1 cellular context compared by ENCODE assay signal in the genomic region with DNA sequence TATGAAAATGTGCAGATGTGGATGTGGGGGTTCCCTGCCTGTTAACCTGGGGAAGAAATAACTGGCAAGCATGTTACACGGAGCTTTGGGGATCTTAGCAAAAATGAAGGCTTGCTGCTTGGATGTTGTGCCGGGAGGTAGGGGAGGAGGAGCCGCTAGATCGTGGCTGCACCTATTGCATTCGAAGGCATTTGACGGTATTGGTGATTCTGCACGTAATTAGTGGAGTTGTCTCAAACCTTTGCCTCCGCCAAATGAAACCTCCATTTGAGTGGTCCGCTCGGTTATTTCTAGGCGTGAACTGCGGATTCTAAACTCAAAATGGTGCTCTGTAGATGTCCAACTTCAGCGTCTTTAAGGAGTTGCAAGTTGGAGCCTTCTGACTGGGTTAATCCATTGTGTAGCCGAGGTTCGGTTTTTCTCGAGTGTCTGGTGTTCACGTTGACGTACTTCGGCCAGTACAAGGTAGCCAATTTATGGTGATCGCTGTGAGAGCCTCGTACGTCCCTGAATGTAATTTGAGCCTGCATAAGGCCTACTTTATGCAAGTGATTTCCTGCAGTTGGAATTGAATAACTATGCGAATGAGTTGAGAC.
TF ChIP-seq lines count a peak whose summit lies in the region.

No MANE protein-coding gene starts in this region.

TF ChIP-seq in HEK293, 187 proteins besides CTCF, POLR2A, EP300 and RAD21 (continued from another document):
- no peak for TF ChIP-seq ZNF76 (tag by site-specific recombination; IDR thresholded peaks at IDR 0.05; ENCODE audit: borderline replicate concordance, low read depth)
- no peak for TF ChIP-seq SCRT2 (tag by site-specific recombination; IDR thresholded peaks at IDR 0.05)
- TF ChIP-seq ZNF768 (tag by site-specific recombination; IDR thresholded peaks at IDR 0.05), result no peak
- TF ChIP-seq, protein P1, sequence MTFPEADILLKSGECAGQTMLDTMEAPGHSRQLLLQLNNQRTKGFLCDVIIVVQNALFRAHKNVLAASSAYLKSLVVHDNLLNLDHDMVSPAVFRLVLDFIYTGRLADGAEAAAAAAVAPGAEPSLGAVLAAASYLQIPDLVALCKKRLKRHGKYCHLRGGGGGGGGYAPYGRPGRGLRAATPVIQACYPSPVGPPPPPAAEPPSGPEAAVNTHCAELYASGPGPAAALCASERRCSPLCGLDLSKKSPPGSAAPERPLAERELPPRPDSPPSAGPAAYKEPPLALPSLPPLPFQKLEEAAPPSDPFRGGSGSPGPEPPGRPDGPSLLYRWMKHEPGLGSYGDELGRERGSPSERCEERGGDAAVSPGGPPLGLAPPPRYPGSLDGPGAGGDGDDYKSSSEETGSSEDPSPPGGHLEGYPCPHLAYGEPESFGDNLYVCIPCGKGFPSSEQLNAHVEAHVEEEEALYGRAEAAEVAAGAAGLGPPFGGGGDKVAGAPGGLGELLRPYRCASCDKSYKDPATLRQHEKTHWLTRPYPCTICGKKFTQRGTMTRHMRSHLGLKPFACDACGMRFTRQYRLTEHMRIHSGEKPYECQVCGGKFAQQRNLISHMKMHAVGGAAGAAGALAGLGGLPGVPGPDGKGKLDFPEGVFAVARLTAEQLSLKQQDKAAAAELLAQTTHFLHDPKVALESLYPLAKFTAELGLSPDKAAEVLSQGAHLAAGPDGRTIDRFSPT (tag by site-specific recombination; IDR thresholded peaks at IDR 0.05), result no peak
- peak; percentile 38; the same call in 1 of the 2 replicates for TF ChIP-seq KLF8 (tag by site-specific recombination; IDR thresholded peaks at IDR 0.05)
- peak; percentile 92 for TF ChIP-seq ZBTB17 (tag by site-specific recombination; IDR thresholded peaks at IDR 0.05)
- no peak for TF ChIP-seq BCL11B (tag by site-specific recombination; IDR thresholded peaks at IDR 0.05; ENCODE audit: low read depth)
- no peak for TF ChIP-seq SETDB1 (IDR thresholded peaks at IDR 0.05; ENCODE audit: insufficient read length, low read length)
- no peak for TF ChIP-seq ZNF121 (tag by site-specific recombination; IDR thresholded peaks at IDR 0.05)
- no peak for TF ChIP-seq ZNF701 (tag by site-specific recombination; IDR thresholded peaks at IDR 0.05)
- TF ChIP-seq ZSCAN23 (tag by site-specific recombination; IDR thresholded peaks at IDR 0.05), result no peak
- TF ChIP-seq, protein P2, sequence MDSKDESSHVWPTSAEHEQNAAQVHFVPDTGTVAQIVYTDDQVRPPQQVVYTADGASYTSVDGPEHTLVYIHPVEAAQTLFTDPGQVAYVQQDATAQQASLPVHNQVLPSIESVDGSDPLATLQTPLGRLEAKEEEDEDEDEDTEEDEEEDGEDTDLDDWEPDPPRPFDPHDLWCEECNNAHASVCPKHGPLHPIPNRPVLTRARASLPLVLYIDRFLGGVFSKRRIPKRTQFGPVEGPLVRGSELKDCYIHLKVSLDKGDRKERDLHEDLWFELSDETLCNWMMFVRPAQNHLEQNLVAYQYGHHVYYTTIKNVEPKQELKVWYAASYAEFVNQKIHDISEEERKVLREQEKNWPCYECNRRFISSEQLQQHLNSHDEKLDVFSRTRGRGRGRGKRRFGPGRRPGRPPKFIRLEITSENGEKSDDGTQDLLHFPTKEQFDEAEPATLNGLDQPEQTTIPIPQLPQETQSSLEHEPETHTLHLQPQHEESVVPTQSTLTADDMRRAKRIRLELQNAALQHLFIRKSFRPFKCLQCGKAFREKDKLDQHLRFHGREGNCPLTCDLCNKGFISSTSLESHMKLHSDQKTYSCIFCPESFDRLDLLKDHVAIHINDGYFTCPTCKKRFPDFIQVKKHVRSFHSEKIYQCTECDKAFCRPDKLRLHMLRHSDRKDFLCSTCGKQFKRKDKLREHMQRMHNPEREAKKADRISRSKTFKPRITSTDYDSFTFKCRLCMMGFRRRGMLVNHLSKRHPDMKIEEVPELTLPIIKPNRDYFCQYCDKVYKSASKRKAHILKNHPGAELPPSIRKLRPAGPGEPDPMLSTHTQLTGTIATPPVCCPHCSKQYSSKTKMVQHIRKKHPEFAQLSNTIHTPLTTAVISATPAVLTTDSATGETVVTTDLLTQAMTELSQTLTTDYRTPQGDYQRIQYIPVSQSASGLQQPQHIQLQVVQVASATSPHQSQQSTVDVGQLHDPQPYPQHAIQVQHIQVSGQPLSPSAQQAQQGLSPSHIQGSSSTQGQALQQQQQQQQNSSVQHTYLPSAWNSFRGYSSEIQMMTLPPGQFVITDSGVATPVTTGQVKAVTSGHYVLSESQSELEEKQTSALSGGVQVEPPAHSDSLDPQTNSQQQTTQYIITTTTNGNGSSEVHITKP (tag by site-specific recombination; IDR thresholded peaks at IDR 0.05), result peak; percentile 96
- no peak for TF ChIP-seq ZNF473 (tag by site-specific recombination; IDR thresholded peaks at IDR 0.05)
- TF ChIP-seq, protein P3, sequence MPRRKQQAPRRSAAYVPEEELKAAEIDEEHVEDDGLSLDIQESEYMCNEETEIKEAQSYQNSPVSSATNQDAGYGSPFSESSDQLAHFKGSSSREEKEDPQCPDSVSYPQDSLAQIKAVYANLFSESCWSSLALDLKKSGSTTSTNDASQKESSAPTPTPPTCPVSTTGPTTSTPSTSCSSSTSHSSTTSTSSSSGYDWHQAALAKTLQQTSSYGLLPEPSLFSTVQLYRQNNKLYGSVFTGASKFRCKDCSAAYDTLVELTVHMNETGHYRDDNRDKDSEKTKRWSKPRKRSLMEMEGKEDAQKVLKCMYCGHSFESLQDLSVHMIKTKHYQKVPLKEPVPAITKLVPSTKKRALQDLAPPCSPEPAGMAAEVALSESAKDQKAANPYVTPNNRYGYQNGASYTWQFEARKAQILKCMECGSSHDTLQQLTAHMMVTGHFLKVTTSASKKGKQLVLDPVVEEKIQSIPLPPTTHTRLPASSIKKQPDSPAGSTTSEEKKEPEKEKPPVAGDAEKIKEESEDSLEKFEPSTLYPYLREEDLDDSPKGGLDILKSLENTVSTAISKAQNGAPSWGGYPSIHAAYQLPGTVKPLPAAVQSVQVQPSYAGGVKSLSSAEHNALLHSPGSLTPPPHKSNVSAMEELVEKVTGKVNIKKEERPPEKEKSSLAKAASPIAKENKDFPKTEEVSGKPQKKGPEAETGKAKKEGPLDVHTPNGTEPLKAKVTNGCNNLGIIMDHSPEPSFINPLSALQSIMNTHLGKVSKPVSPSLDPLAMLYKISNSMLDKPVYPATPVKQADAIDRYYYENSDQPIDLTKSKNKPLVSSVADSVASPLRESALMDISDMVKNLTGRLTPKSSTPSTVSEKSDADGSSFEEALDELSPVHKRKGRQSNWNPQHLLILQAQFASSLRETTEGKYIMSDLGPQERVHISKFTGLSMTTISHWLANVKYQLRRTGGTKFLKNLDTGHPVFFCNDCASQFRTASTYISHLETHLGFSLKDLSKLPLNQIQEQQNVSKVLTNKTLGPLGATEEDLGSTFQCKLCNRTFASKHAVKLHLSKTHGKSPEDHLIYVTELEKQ (tag by site-specific recombination; IDR thresholded peaks at IDR 0.05; ENCODE audit: borderline replicate concordance), result no peak
- TF ChIP-seq ZNF354C (tag by site-specific recombination; IDR thresholded peaks at IDR 0.05; ENCODE audit: borderline replicate concordance, low read depth), result no peak
- no peak for TF ChIP-seq ZNF623 (tag by site-specific recombination; IDR thresholded peaks at IDR 0.05)
- peak; percentile 97 for TF ChIP-seq ZSCAN16 (tag by site-specific recombination; IDR thresholded peaks at IDR 0.05)
- peak; percentile 11; the same call in 1 of the 2 replicates for TF ChIP-seq ZFHX2 (tag by site-specific recombination; conservative IDR thresholded peaks at IDR 0.05)
- TF ChIP-seq, protein P4, sequence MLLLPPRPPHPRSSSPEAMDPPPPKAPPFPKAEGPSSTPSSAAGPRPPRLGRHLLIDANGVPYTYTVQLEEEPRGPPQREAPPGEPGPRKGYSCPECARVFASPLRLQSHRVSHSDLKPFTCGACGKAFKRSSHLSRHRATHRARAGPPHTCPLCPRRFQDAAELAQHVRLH (tag by site-specific recombination; IDR thresholded peaks at IDR 0.05), result no peak; the same call in 1 of the 2 replicates
- TF ChIP-seq GLIS1 (tag by site-specific recombination; IDR thresholded peaks at IDR 0.05), result no peak
- TF ChIP-seq ZNF660 (tag by site-specific recombination; IDR thresholded peaks at IDR 0.05), result no peak
- no peak for TF ChIP-seq ZFP37 (tag by site-specific recombination; IDR thresholded peaks at IDR 0.05)
- peak; percentile 41; the same call in 1 of the 2 replicates for TF ChIP-seq OSR2 (tag by site-specific recombination; IDR thresholded peaks at IDR 0.05)
- TF ChIP-seq, protein P5, sequence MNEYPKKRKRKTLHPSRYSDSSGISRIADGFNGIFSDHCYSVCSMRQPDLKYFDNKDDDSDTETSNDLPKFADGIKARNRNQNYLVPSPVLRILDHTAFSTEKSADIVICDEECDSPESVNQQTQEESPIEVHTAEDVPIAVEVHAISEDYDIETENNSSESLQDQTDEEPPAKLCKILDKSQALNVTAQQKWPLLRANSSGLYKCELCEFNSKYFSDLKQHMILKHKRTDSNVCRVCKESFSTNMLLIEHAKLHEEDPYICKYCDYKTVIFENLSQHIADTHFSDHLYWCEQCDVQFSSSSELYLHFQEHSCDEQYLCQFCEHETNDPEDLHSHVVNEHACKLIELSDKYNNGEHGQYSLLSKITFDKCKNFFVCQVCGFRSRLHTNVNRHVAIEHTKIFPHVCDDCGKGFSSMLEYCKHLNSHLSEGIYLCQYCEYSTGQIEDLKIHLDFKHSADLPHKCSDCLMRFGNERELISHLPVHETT (tag by site-specific recombination; IDR thresholded peaks at IDR 0.05), result 0 out of 2 replicates have a peak, but pooled peaks have one; percentile 6
- no peak for TF ChIP-seq ZNF223 (tag by site-specific recombination; IDR thresholded peaks at IDR 0.05)
